16 cellular contexts compared by ENCODE assay signal in the genomic region with DNA sequence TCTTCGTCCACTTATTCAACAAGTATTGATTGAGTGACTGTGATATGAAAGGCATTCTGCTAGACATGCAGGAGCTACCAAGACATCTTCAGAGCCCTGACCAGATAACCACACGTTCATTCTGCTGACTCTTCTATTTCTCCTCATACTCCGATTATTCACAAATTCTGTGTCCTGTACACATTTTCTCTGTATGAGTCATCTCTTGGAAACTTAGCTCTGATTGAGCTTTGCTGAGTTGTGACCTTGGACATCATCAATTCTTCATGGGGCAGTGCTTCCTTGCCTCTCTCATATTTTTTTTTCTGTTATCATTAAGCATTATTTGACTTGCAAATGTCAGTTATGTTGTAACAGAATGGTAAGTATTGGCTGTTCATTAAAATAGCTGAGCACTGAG.
A peak's percentile ranks its signal among the peaks of the same experiment; 100 is the strongest.
DNase-seq lines count a peak whose midpoint lies in the region; ATAC-seq and TF ChIP-seq lines count a peak whose summit lies in the region.
"Had no signal": no experiment of that assay in that cellular context is flagged by ENCODE, and none has a peak within 500 bp of the region (broad histone marks: within the 10 kb centered on the region; RNA-seq: fewer than 3 reads in every experiment).

No MANE protein-coding gene starts in this region.

- no peak overlapping the region for H2AFZ ChIP-seq in PC-3 (ENCODE audit: low read length)
- H2AFZ ChIP-seq: PC-9 had no signal

- H3K4me3 ChIP-seq in brain microvascular endothelial cell (ENCODE audit: low read depth, low read length) (no peak overlapping the region), foreskin fibroblast (ENCODE audit: low read depth in 1 of 2, low read length in 2 of 2) (no peak overlapping the region), PC-3 (ENCODE audit: low read length) (no peak overlapping the region)
- H3K4me3 ChIP-seq: PC-9 had no signal

- no peaks in the 10 kb centered on the region for H3K4me1 ChIP-seq in PC-3 (ENCODE audit: insufficient read depth, low read length)

- in situ Hi-C loops in brain microvascular endothelial cell (cut with HindIII; ENCODE audit: low pct_ligation_motif_present, low sequenced_read_pairs), result no loop called here

- intact Hi-C loops in PC-3 (cut with micrococcal nuclease), result no loop called here

- POLR2A ChIA-PET in PC-3 (lab: Charles Lee; ENCODE audit: unreplicated experiment), result no interaction called here

- no peak overlapping the region for H3K9ac ChIP-seq in PC-3 (ENCODE audit: low read length)

- no peaks in the 10 kb centered on the region for H3F3A ChIP-seq in PC-3 (ENCODE audit: low read length, unreplicated experiment)

- H3K36me3 ChIP-seq in brain microvascular endothelial cell (replicated peaks), result no peaks in the 10 kb centered on the region
- H3K36me3 ChIP-seq in PC-3 (ENCODE audit: low read depth, low read length), result no peaks in the 10 kb centered on the region

- BruUV-seq in PC-3 (replicated peaks; lab: Mats Ljungman, UMichigan), result no TSS peak

- no peak for ATAC-seq in PC-3

- no peaks in the 10 kb centered on the region for H3K79me2 ChIP-seq in PC-3 (ENCODE audit: low read length)

- H3K27ac ChIP-seq in brain microvascular endothelial cell (no peak overlapping the region), PC-3 (ENCODE audit: low read length) (no peak overlapping the region)
- H3K27ac ChIP-seq: PC-9 had no signal

- H4K20me1 ChIP-seq in PC-3 (ENCODE audit: low read length), result no peaks in the 10 kb centered on the region

- H3K27me3 ChIP-seq in brain microvascular endothelial cell (replicated peaks) (no peaks in the 10 kb centered on the region), PC-3 (ENCODE audit: low read length) (peaks cover 17% of the 10 kb centered on the region)

- H3K9me3 ChIP-seq in PC-3 (ENCODE audit: low read length), result no peaks in the 10 kb centered on the region

- DNase-seq in ELR (ENCODE audit: low read depth) (peak; percentile 19), NCI-H526 treated with DMSO at 0.1 percent for 48 hours (lab: John Stamatoyannopoulos, UW) (peak; percentile 74), brain microvascular endothelial cell (peak; percentile 22), renal cortical epithelial cell (ENCODE audit: low read depth) (peak; percentile 81), foreskin fibroblast (no peak), amniotic stem cell (lab: John Stamatoyannopoulos, UW) (no peak), PC-3 (no peak)
- DNase-seq: CD8-positive, alpha-beta memory T cell; DMS153; EL; H7; NCI-H146; NCI-H2081 treated with DMSO at 0.1 percent for 48 hours; NCI-H226; PC-9; SHP77 treated with DMSO at 0.1 percent for 48 hours had no signal

- no peak overlapping the region for H3K4me2 ChIP-seq in PC-3 (ENCODE audit: low read length)
- H3K4me2 ChIP-seq: PC-9 had no signal

- CTCF ChIA-PET in PC-3 (lab: Charles Lee), result no interaction called here

- no peaks in the 10 kb centered on the region for H3K9me2 ChIP-seq in PC-3 (replicated peaks; ENCODE audit: low read length)

- TF ChIP-seq CTCF in brain microvascular endothelial cell (IDR thresholded peaks at IDR 0.05; ENCODE audit: low read depth, low read length, missing control alignments) (no peak), foreskin fibroblast (IDR thresholded peaks at IDR 0.05; ENCODE audit: low read depth, low read length) (no peak), PC-3 (conservative IDR thresholded peaks at IDR 0.05; ENCODE audit: low read depth, low read length) (no peak)

Comparison
In these comparisons a context has a peak if more than half of its experiments do, and no peak if none do; other contexts are left out.
1. DNase-seq: peak in ELR (single experiment), NCI-H526 treated with DMSO at 0.1 percent for 48 hours (single experiment), brain microvascular endothelial cell (single experiment) and renal cortical epithelial cell (single experiment); none in foreskin fibroblast (0 of 2), amniotic stem cell (single experiment) and PC-3 (single experiment).